ENCODE assay signal across 1 cellular context in genomic region chr9:87675466-87675865, GRCh38.
TF ChIP-seq lines count a peak whose summit lies in the region.

No MANE protein-coding gene starts in this region.

TF ChIP-seq in SK-N-SH, 30 proteins besides CTCF, POLR2A, EP300 and RAD21 (continued from another document):
- no peak for TF ChIP-seq FOXJ3 (CRISPR knock-in tag; IDR thresholded peaks at IDR 0.05)
